ENCODE assay signal across 8 cellular contexts in genomic region chr1:231421616-231421970, GRCh38. TPM values are rescaled to one million over a fixed set of nuclear protein-coding genes. Genes with fewer than 3 reads are reported as not detected.
DNase-seq lines count a peak whose midpoint lies in the region; ATAC-seq and TF ChIP-seq lines count a peak whose summit lies in the region.

No MANE protein-coding gene starts in this region.

- H2AK5ac ChIP-seq in mesenchymal stem cell (ENCODE audit: low read length, severe bottlenecking): no peak overlapping the region

- H3K4ac ChIP-seq in mesenchymal stem cell (ENCODE audit: low read depth in 1 of 2, low read length in 2 of 2): peak overlapping the region; percentile 64 to 91

- no peak for TF ChIP-seq CTCF in Calu3 (IDR thresholded peaks at IDR 0.05; ENCODE audit: unreplicated experiment)

- peak overlapping the region; percentile 92 for H2AFZ ChIP-seq in mesenchymal stem cell (ENCODE audit: low read depth, low read length)

- H2BK5ac ChIP-seq in mesenchymal stem cell (ENCODE audit: low read depth, low read length, poor library complexity, severe bottlenecking): no peak overlapping the region

- H3K27ac Mint-ChIP-seq in Calu3 (ENCODE audit: unreplicated experiment): no peak overlapping the region

- H3K9ac ChIP-seq in mesenchymal stem cell (ENCODE audit: low read length): peak overlapping the region; percentile 96

- peaks cover 52% of the 10 kb centered on the region for H3K36me3 Mint-ChIP-seq in Calu3 (ENCODE audit: insufficient read depth, unreplicated experiment)

- H3K23ac ChIP-seq in mesenchymal stem cell (ENCODE audit: low read length in 2 of 2): peak overlapping the region; percentile 19 to 90

- peak overlapping the region; percentile 52 for H3K4me2 ChIP-seq in mesenchymal stem cell (ENCODE audit: low read length, poor library complexity, severe bottlenecking)

- H3K4me3 Mint-ChIP-seq in Calu3 (ENCODE audit: low read depth, unreplicated experiment): peak overlapping the region; percentile 78

- no peaks in the 10 kb centered on the region for H3K36me3 ChIP-seq in mesenchymal stem cell (ENCODE audit: control insufficient read depth in 1 of 2, insufficient read depth in 2 of 2, low read depth in 1 of 2, low read length in 2 of 2)

- CTCF ChIA-PET in Calu3 (lab: Charles Lee): interaction anchor here (0.6 kb wide), 1 partner anchor 373 kb away, joined by 3 read pairs; no protein-coding TSS in a partner anchor

- peaks cover 3% of the 10 kb centered on the region for H3K4me1 ChIP-seq in mesenchymal stem cell (ENCODE audit: control insufficient read depth, insufficient read depth, low read depth, low read length)

- intact Hi-C loops in Calu3 (cut with micrococcal nuclease; ENCODE audit: unreplicated experiment): no loop called here

- ATAC-seq in GM19351 (IDR thresholded peaks at IDR 0.05; ENCODE audit: unreplicated experiment) (peak; percentile 25), HG03439 (IDR thresholded peaks at IDR 0.05; ENCODE audit: unreplicated experiment) (peak; percentile 24)

- peak overlapping the region; percentile 79 for H2BK120ac ChIP-seq in mesenchymal stem cell (ENCODE audit: low read depth, low read length)

- peak overlapping the region; percentile 83 for H2BK15ac ChIP-seq in mesenchymal stem cell (ENCODE audit: low read depth, poor library complexity, severe bottlenecking)

- H3K4me3 ChIP-seq in mesenchymal stem cell (ENCODE audit: insufficient read depth in 1 of 2, low read depth in 1 of 2, low read length in 2 of 2): peak overlapping the region; percentile 92 to 96

- BruUV-seq in Calu3 (replicated peaks; lab: Mats Ljungman, UMichigan): no TSS peak

- no peaks in the 10 kb centered on the region for H3K9me3 ChIP-seq in mesenchymal stem cell (ENCODE audit: control insufficient read depth, low read length)

- H3K27ac ChIP-seq in mesenchymal stem cell (ENCODE audit: low read length, poor library complexity, severe bottlenecking) (peak overlapping the region; percentile 38), substantia nigra (ENCODE audit: low read depth, low read length, poor library complexity, severe bottlenecking) (peak overlapping the region; percentile 90)

- DNase-seq in Calu3 (peak; percentile 64), T-helper 22 cell (ENCODE audit: low read depth) (peak; percentile 15), ecto neural progenitor cell (ENCODE audit: low spot score) (peak; percentile 67), mesenchymal stem cell (peak; percentile 65), substantia nigra (lab: John Stamatoyannopoulos, UW) (peak in 28 of 49 donors; percentile 8 to 74 (median 44)), OCI-M2 (lab: John Stamatoyannopoulos, UW; ENCODE audit: unreplicated experiment) (no peak)

- peak overlapping the region in 1 of 2 experiments; percentile 99 for H3K14ac ChIP-seq in mesenchymal stem cell (ENCODE audit: low read length in 2 of 2)

- no peaks in the 10 kb centered on the region for H3K27me3 Mint-ChIP-seq in Calu3 (ENCODE audit: unreplicated experiment)

- peak overlapping the region; percentile 95 for H4K8ac ChIP-seq in mesenchymal stem cell (ENCODE audit: low read length)

- peak overlapping the region; percentile 50 for H4K91ac ChIP-seq in mesenchymal stem cell (ENCODE audit: low read length)

- peak overlapping the region; percentile 96 to 98 for H3K18ac ChIP-seq in mesenchymal stem cell (ENCODE audit: low read depth in 1 of 2, low read length in 2 of 2)

- H2BK12ac ChIP-seq in mesenchymal stem cell (ENCODE audit: low read length in 2 of 2): peak overlapping the region; percentile 63 to 84

- no peaks in the 10 kb centered on the region for H3K27me3 ChIP-seq in mesenchymal stem cell (ENCODE audit: control insufficient read depth in 1 of 2, insufficient read depth in 1 of 2, low read length in 2 of 2)

- no peaks in the 10 kb centered on the region for H3K9me3 Mint-ChIP-seq in Calu3 (ENCODE audit: low read depth, unreplicated experiment)

- WGBS in mesenchymal stem cell: under 1% methylated on average over 30 of the region's 45 CpGs

- peaks cover 25% of the 10 kb centered on the region for H3K4me1 Mint-ChIP-seq in Calu3 (ENCODE audit: low read depth, unreplicated experiment)

- no peaks in the 10 kb centered on the region for H3K79me1 ChIP-seq in mesenchymal stem cell (replicated peaks; ENCODE audit: low read length, poor library complexity, severe bottlenecking)

RNA-seq across cellular contexts. Expression of gene EGLN1, which starts 0.5 kb away (rescaled TPM):
- total RNA-seq in Calu3 (2022): 33.3 and 34.9 TPM in 2 replicates
- polyA plus RNA-seq in mesenchymal stem cell (2013, experiment 1 of 2): 15.8 TPM
- 16.5 TPM for polyA plus RNA-seq in mesenchymal stem cell (2013, experiment 2 of 2)
